Comparison of ENCODE assay signal across 16 cellular contexts in the genomic region with DNA sequence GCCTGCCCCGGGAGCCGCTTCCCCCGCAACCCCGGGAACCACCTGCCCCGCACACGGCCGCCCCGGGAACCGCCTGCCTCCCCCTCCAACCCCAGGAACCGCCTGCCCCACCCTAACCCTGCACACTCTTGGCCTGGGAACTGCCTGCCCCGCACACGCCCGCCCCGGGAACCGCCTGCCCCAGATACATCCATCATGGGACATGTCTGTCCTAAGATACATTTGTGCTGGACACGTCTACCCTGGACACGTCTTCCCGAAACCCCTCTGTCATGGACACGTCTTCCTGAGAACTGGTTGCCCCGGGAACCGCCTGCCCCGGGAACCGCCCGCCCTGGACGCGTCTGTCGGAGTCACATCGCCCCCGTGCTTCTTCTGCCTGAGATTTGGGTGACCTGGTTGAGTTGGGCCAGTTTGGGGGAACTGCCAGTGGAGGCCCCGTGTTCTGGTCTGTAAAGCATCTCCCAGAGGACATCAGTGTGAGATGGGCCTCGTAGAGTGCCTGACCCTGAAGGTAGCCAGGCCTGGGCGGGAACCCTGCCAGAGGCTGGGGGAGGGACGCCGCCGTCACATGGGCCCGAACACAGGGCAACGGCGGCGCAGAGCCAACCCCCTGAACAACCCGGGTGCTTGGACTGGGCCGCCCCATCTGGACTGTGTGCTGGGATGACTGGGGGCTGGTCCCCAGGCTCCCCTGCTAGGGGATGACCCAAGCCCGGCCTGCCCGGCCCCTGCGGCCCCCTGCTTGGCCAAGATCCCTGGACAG.
DNase-seq lines count a peak whose midpoint lies in the region; ATAC-seq, FAIRE-seq and TF ChIP-seq lines count a peak whose summit lies in the region.
"Had no signal": no experiment of that assay in that cellular context is flagged by ENCODE, and none has a peak within 500 bp of the region (broad histone marks: within the 10 kb centered on the region; RNA-seq: fewer than 3 reads in every experiment).

No MANE protein-coding gene starts in this region.

- peak overlapping the region; percentile 12; the same call in 1 of the 2 replicates for H3K27ac ChIP-seq in 22Rv1
- H3K27ac ChIP-seq: prostate gland, VCaP had no signal

- no peak for TF ChIP-seq CTCF in 22Rv1 (IDR thresholded peaks at IDR 0.05)

- ATAC-seq in GM18517 (IDR thresholded peaks at IDR 0.05; ENCODE audit: unreplicated experiment): no peak
- ATAC-seq: activated naive CD4-positive, alpha-beta T cell treated with anti-CD3 and anti-CD28 coated beads, Interleukin-2, amount 50 U/mL, for 72 hours; mucosa of descending colon had no signal

- DNase-seq in RKO (ENCODE audit: low spot score): peak; percentile 60
- peak; percentile 52 for DNase-seq in islet precursor cell
- no peak for DNase-seq in HTR-8/SVneo (ENCODE audit: insufficient read length, low spot score)
- DNase-seq in HK-2 (ENCODE audit: unreplicated experiment): no peak
- DNase-seq: DMS79, NCI-H1930, SHP77 had no signal

- FAIRE-seq in HTR-8/SVneo (lab: Jason Lieb, UNC): no peak
- FAIRE-seq: endometrium, frontal cortex, islet of Langerhans had no signal

Comparison
In these comparisons a context has a peak if more than half of its experiments do, and no peak if none do; other contexts are left out.
1. DNase-seq: peak in RKO (single experiment) and islet precursor cell (single experiment); none in HTR-8/SVneo (single experiment) and HK-2 (single experiment).